In the genomic region with DNA sequence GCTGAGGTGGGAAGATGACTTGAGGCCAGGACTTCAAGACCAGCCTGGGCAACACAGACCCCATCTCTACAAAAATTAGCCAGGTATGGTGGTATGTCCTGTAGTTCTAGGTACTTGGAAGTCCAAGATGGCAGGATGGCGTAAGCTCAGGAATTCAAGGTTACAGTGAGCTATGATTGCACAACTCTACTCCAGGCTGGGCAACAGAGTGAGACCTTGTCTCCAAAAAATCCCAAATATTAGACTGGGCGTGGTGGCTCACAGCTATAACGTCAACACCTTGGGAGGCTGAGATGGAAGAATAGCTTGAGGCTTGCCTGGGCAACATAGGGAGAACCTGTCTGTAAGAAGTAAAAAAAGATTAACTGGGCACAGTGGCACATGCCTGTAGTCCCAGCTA, we compare ENCODE assay signal across 16 cellular contexts. TPM values are rescaled to one million over a fixed set of nuclear protein-coding genes. Genes with fewer than 3 reads are reported as not detected.
DNase-seq lines count a peak whose midpoint lies in the region; ATAC-seq and TF ChIP-seq lines count a peak whose summit lies in the region.
"Had no signal": no experiment of that assay in that cellular context is flagged by ENCODE, and none has a peak within 500 bp of the region (broad histone marks: within the 10 kb centered on the region; RNA-seq: fewer than 3 reads in every experiment).

No MANE protein-coding gene starts in this region.

- no peak overlapping the region for H3K4me3 Mint-ChIP-seq in WTC11
- H3K4me3 Mint-ChIP-seq: CD8-positive, alpha-beta memory T cell; HFFc6 had no signal

- no peak overlapping the region for H2AFZ ChIP-seq in hepatocyte

- H3K4me1 ChIP-seq in spleen: no peaks in the 10 kb centered on the region
- no peaks in the 10 kb centered on the region for H3K4me1 ChIP-seq in hepatocyte (ENCODE audit: insufficient read depth)
- H3K4me1 ChIP-seq: BLaER1 had no signal

- intact Hi-C loops in spleen (cut with DNase I; ENCODE audit: low total_unique reads): no loop called here

- H4K20me1 ChIP-seq in hepatocyte (ENCODE audit: insufficient read depth, poor library complexity, severe bottlenecking): no peaks in the 10 kb centered on the region

- TF ChIP-seq CTCF in WTC11 (IDR thresholded peaks at IDR 0.05) (no peak), spleen (IDR thresholded peaks at IDR 0.05 in 8 of 11, conservative IDR thresholded peaks at IDR 0.05 in 3 of 11) (no peak), hepatocyte (IDR thresholded peaks at IDR 0.05; ENCODE audit: poor library complexity) (no peak)

- WGBS in spleen, 5 donors: 93 to 98% (median 94%) methylated on average over 3 of the region's 3 CpGs
- WGBS in hepatocyte (ENCODE audit: low lambda C conversion rate, missing lambda C conversion rate): 95% methylated on average over 3 of the region's 3 CpGs

- H3K27ac Mint-ChIP-seq in WTC11: peak overlapping the region; percentile 49
- H3K27ac Mint-ChIP-seq: HFFc6 had no signal

- TF ChIP-seq EP300 in Ishikawa (IDR thresholded peaks at IDR 0.05; ENCODE audit: borderline replicate concordance): no peak

- no peak overlapping the region for H3K4me3 ChIP-seq in spleen
- H3K4me3 ChIP-seq in hepatocyte: no peak overlapping the region
- H3K4me3 ChIP-seq: BLaER1 had no signal

- H3K4me2 ChIP-seq in hepatocyte: no peak overlapping the region
- H3K4me2 ChIP-seq: BLaER1 had no signal

- peaks cover 2% of the 10 kb centered on the region for H3K79me2 ChIP-seq in hepatocyte

- POLR2A ChIA-PET in WTC11 (lab: Charles Lee): no interaction called here

- H3K9me3 Mint-ChIP-seq in WTC11: no peaks in the 10 kb centered on the region
- H3K9me3 Mint-ChIP-seq: CD8-positive, alpha-beta memory T cell; HFFc6 had no signal

- H3K27me3 Mint-ChIP-seq in WTC11 (ENCODE audit: low read depth): no peaks in the 10 kb centered on the region
- H3K27me3 Mint-ChIP-seq: CD8-positive, alpha-beta memory T cell had no signal

- TF ChIP-seq POLR2A in spleen (IDR thresholded peaks at IDR 0.05): no peak

- H3K27me3 ChIP-seq in spleen (replicated peaks in 1 of 7): no peaks in the 10 kb centered on the region
- no peaks in the 10 kb centered on the region for H3K27me3 ChIP-seq in hepatocyte
- H3K27me3 ChIP-seq: BLaER1 had no signal

- H3K9me3 ChIP-seq in spleen (no peaks in the 10 kb centered on the region), hepatocyte (ENCODE audit: low read depth) (no peaks in the 10 kb centered on the region)
- H3K9me3 ChIP-seq: BLaER1, Caco-2 had no signal

- peaks cover 0 to 97% (median 40%) of the 10 kb centered on the region in 6 donors for H3K36me3 ChIP-seq in spleen
- no peaks in the 10 kb centered on the region for H3K36me3 ChIP-seq in hepatocyte (replicated peaks; ENCODE audit: insufficient read depth, low read depth)

- H3K36me3 Mint-ChIP-seq in WTC11: peaks cover 41% of the 10 kb centered on the region

- H3K9me2 ChIP-seq in hepatocyte (replicated peaks; ENCODE audit: insufficient read depth): no peaks in the 10 kb centered on the region

- no peak for TF ChIP-seq RAD21 in Ishikawa (IDR thresholded peaks at IDR 0.05; ENCODE audit: low read depth)

- DNase-seq in activated CD8-positive, alpha-beta memory T cell treated with anti-CD3 and anti-CD28 coated beads, Interleukin-2, amount 50 U/mL, for 48 hours: peak; percentile 32
- DNase-seq in activated CD8-positive, alpha-beta memory T cell treated with anti-CD3 and anti-CD28 coated beads, Interleukin-2, amount 50 U/mL, for 4 hours: no peak
- DNase-seq in WTC11 (ENCODE audit: low spot score) (no peak), spleen (peak; percentile 4), hepatocyte (ENCODE audit: low spot score) (no peak)
- DNase-seq: AML-193; CD8-positive, alpha-beta memory T cell; DND-41; GDM1; HCEC 1CT; HFFc6 had no signal

- ATAC-seq in WTC11 (no peak), GM18498 (IDR thresholded peaks at IDR 0.05; ENCODE audit: unreplicated experiment) (no peak)

- CTCF ChIA-PET in WTC11 (lab: Charles Lee): no interaction called here

- no peaks in the 10 kb centered on the region for H3K4me1 Mint-ChIP-seq in WTC11

- H3K27ac ChIP-seq in spleen (no peak overlapping the region), hepatocyte (no peak overlapping the region)
- H3K27ac ChIP-seq: 22Rv1, BLaER1 had no signal

TF ChIP-seq in Ishikawa, 13 proteins besides CTCF, POLR2A, EP300 and RAD21:
- TF ChIP-seq CEBPB (IDR thresholded peaks at IDR 0.05) (0 out of 2 replicates have a peak, but pooled peaks have one; percentile 55), TEAD4 (IDR thresholded peaks at IDR 0.05) (no peak)

TF ChIP-seq in WTC11, 78 proteins besides CTCF, POLR2A, EP300 and RAD21:
- TF ChIP-seq ZNF219 (CRISPR knock-in tag; IDR thresholded peaks at IDR 0.05; ENCODE audit: borderline replicate concordance) (no peak), ZNF263 (CRISPR knock-in tag; IDR thresholded peaks at IDR 0.05; ENCODE audit: low read depth) (no peak), NFYB (CRISPR knock-in tag; conservative IDR thresholded peaks at IDR 0.05; ENCODE audit: low read depth) (no peak), TCF7 (CRISPR knock-in tag; IDR thresholded peaks at IDR 0.05; ENCODE audit: low read depth) (no peak), ZBTB21 (CRISPR knock-in tag; IDR thresholded peaks at IDR 0.05; ENCODE audit: borderline replicate concordance) (no peak), MYBL2 (CRISPR knock-in tag; IDR thresholded peaks at IDR 0.05) (no peak), GRHL2 (CRISPR knock-in tag; IDR thresholded peaks at IDR 0.05; ENCODE audit: insufficient replicate concordance, severe bottlenecking) (no peak), FOXJ3 (CRISPR knock-in tag; IDR thresholded peaks at IDR 0.05; ENCODE audit: borderline replicate concordance) (no peak), CBFB (CRISPR knock-in tag; IDR thresholded peaks at IDR 0.05; ENCODE audit: low read depth) (no peak)
- TF ChIP-seq, protein P1, sequence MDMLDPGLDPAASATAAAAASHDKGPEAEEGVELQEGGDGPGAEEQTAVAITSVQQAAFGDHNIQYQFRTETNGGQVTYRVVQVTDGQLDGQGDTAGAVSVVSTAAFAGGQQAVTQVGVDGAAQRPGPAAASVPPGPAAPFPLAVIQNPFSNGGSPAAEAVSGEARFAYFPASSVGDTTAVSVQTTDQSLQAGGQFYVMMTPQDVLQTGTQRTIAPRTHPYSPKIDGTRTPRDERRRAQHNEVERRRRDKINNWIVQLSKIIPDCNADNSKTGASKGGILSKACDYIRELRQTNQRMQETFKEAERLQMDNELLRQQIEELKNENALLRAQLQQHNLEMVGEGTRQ (CRISPR knock-in tag; IDR thresholded peaks at IDR 0.05): no peak
- TF ChIP-seq, protein P2, sequence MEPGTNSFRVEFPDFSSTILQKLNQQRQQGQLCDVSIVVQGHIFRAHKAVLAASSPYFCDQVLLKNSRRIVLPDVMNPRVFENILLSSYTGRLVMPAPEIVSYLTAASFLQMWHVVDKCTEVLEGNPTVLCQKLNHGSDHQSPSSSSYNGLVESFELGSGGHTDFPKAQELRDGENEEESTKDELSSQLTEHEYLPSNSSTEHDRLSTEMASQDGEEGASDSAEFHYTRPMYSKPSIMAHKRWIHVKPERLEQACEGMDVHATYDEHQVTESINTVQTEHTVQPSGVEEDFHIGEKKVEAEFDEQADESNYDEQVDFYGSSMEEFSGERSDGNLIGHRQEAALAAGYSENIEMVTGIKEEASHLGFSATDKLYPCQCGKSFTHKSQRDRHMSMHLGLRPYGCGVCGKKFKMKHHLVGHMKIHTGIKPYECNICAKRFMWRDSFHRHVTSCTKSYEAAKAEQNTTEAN (CRISPR knock-in tag; IDR thresholded peaks at IDR 0.05): no peak
- TF ChIP-seq, protein P3, sequence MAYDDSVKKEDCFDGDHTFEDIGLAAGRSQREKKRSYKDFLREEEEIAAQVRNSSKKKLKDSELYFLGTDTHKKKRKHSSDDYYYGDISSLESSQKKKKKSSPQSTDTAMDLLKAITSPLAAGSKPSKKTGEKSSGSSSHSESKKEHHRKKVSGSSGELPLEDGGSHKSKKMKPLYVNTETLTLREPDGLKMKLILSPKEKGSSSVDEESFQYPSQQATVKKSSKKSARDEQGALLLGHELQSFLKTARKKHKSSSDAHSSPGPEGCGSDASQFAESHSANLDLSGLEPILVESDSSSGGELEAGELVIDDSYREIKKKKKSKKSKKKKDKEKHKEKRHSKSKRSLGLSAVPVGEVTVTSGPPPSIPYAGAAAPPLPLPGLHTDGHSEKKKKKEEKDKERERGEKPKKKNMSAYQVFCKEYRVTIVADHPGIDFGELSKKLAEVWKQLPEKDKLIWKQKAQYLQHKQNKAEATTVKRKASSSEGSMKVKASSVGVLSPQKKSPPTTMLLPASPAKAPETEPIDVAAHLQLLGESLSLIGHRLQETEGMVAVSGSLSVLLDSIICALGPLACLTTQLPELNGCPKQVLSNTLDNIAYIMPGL (CRISPR knock-in tag; IDR thresholded peaks at IDR 0.05): no peak
- TF ChIP-seq, protein P4, sequence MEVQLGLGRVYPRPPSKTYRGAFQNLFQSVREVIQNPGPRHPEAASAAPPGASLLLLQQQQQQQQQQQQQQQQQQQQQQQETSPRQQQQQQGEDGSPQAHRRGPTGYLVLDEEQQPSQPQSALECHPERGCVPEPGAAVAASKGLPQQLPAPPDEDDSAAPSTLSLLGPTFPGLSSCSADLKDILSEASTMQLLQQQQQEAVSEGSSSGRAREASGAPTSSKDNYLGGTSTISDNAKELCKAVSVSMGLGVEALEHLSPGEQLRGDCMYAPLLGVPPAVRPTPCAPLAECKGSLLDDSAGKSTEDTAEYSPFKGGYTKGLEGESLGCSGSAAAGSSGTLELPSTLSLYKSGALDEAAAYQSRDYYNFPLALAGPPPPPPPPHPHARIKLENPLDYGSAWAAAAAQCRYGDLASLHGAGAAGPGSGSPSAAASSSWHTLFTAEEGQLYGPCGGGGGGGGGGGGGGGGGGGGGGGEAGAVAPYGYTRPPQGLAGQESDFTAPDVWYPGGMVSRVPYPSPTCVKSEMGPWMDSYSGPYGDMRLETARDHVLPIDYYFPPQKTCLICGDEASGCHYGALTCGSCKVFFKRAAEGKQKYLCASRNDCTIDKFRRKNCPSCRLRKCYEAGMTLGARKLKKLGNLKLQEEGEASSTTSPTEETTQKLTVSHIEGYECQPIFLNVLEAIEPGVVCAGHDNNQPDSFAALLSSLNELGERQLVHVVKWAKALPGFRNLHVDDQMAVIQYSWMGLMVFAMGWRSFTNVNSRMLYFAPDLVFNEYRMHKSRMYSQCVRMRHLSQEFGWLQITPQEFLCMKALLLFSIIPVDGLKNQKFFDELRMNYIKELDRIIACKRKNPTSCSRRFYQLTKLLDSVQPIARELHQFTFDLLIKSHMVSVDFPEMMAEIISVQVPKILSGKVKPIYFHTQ (CRISPR knock-in tag; IDR thresholded peaks at IDR 0.05): no peak

RNA-seq across cellular contexts. Expression of a gene that starts 30.8 kb away (rescaled TPM):
- total RNA-seq in WTC11 (2021) (26.5 to 29.6 TPM (median 28.4 TPM) in 3 replicates), spleen (10 to 100 TPM; 29.1 to 38.7 (median 30.7) TPM), hepatocyte (32.5 and 35.2 TPM in 2 replicates)
- polyA plus RNA-seq in spleen (10 to 100 TPM; 14.9 to 18.4 (median 15.5) TPM), hepatocyte (13.3 and 14.8 TPM in 2 replicates)

RNA-seq across cellular contexts. Expression of a gene that starts 39.5 kb away (rescaled TPM):
- total RNA-seq in WTC11 (2021) (18.7 to 20.7 TPM (median 20.6 TPM) in 3 replicates), spleen (10 to 100 TPM; 19.7 to 53.1 (median 30.9) TPM), hepatocyte (14.6 and 22.6 TPM in 2 replicates)
- polyA plus RNA-seq in spleen (10 to 100 TPM; 10.7 to 17.1 (median 11.7) TPM), hepatocyte (12.4 and 13.3 TPM in 2 replicates)

Comparison
In these comparisons a context has a peak if more than half of its experiments do, and no peak if none do; other contexts are left out.
1. DNase-seq: peak in activated CD8-positive, alpha-beta memory T cell treated with anti-CD3 and anti-CD28 coated beads, Interleukin-2, amount 50 U/mL, for 48 hours (single experiment) and spleen (single experiment); none in activated CD8-positive, alpha-beta memory T cell treated with anti-CD3 and anti-CD28 coated beads, Interleukin-2, amount 50 U/mL, for 4 hours (single experiment), WTC11 (single experiment) and hepatocyte (single experiment).